In genomic region chr6:5143625-5144311, GRCh38 we compare ENCODE assay signal across 8 cellular contexts. TPM values are rescaled to one million over a fixed set of nuclear protein-coding genes. Genes with fewer than 3 reads are reported as not detected.
DNase-seq lines count a peak whose midpoint lies in the region; ATAC-seq, FAIRE-seq and TF ChIP-seq lines count a peak whose summit lies in the region.

No MANE protein-coding gene starts in this region.

- H3K9ac ChIP-seq in keratinocyte (ENCODE audit: control insufficient read depth, extremely low read depth, insufficient read depth, low read length), result no peak overlapping the region

- H3K9me3 ChIP-seq in HEK293 (ENCODE audit: control insufficient read depth, insufficient read depth, low read depth, low read length) (no peaks in the 10 kb centered on the region), WERI-Rb-1 (ENCODE audit: severe bottlenecking) (no peaks in the 10 kb centered on the region), keratinocyte (ENCODE audit: control insufficient read depth, low read depth, low read length) (no peaks in the 10 kb centered on the region)

- H3K27ac ChIP-seq in HEK293 (ENCODE audit: extremely low read depth, low read depth, low read length) (no peak overlapping the region), WERI-Rb-1 (peak overlapping the region; percentile 19; the same call in 1 of the 2 replicates), keratinocyte (ENCODE audit: control insufficient read depth, insufficient read depth, low read length) (no peak overlapping the region)

- dilution Hi-C loops in keratinocyte (cut with MboI; ENCODE audit: extremely low pct_ligation_motif_present, low sequenced_read_pairs), result no loop called here

- POLR2A ChIA-PET in HEK293 (lab: Yijun Ruan, JAX), result interaction anchor here (0.6 to 1.7 kb wide), 2 partner anchors 76 to 117 kb away, joined by 3 read pairs; partner anchors contain the start of genes FARS2 and LYRM4

- no peaks in the 10 kb centered on the region for H3K79me2 ChIP-seq in keratinocyte (ENCODE audit: control insufficient read depth, insufficient read depth, low read length)

- peaks cover 4% of the 10 kb centered on the region; the same call in 1 of the 2 replicates for H3K4me1 ChIP-seq in HEK293 (ENCODE audit: control insufficient read depth, insufficient read depth, low read length)
- no peaks in the 10 kb centered on the region for H3K4me1 ChIP-seq in keratinocyte (ENCODE audit: control insufficient read depth, extremely low read depth, insufficient read depth, low read length)

- no peak overlapping the region for H3K4me2 ChIP-seq in keratinocyte (ENCODE audit: control insufficient read depth, extremely low read depth, insufficient read depth, low read depth, low read length)

- ATAC-seq in GM18873 (IDR thresholded peaks at IDR 0.05; ENCODE audit: low FRiP score, unreplicated experiment), result no peak

- H2AFZ ChIP-seq in keratinocyte (ENCODE audit: control insufficient read depth, low read length), result no peak overlapping the region

- peak; percentile 53 for FAIRE-seq in keratinocyte (lab: Jason Lieb, UNC)

- H3K27me3 ChIP-seq in WERI-Rb-1 (ENCODE audit: insufficient read depth, low read depth, severe bottlenecking) (no peaks in the 10 kb centered on the region), keratinocyte (ENCODE audit: control insufficient read depth, extremely low read depth, insufficient read depth, low read length) (no peaks in the 10 kb centered on the region)

- H4K20me1 ChIP-seq in keratinocyte (ENCODE audit: control insufficient read depth, extremely low read depth, insufficient read depth, low read length), result no peaks in the 10 kb centered on the region

- no peaks in the 10 kb centered on the region for H3K36me3 ChIP-seq in HEK293 (ENCODE audit: control insufficient read depth in 2 of 2, insufficient read depth in 1 of 2, low read length in 2 of 2)
- peaks cover 8% of the 10 kb centered on the region for H3K36me3 ChIP-seq in WERI-Rb-1
- peaks cover 0 to 4% of the 10 kb centered on the region in 2 experiments for H3K36me3 ChIP-seq in keratinocyte (ENCODE audit: control insufficient read depth in 2 of 2, extremely low read depth in 1 of 2, insufficient read depth in 2 of 2, low read length in 2 of 2)

- no peak overlapping the region for H3K4me3 ChIP-seq in HEK293 (ENCODE audit: low read depth, low read length)
- no peak overlapping the region for H3K4me3 ChIP-seq in WERI-Rb-1 (ENCODE audit: low read depth, low read length)
- H3K4me3 ChIP-seq in keratinocyte (ENCODE audit: control insufficient read depth in 2 of 3, extremely low read depth in 1 of 3, insufficient read depth in 2 of 3, low read depth in 1 of 3, low read length in 3 of 3), result no peak overlapping the region

- peak; percentile 66 for TF ChIP-seq CTCF in HEK293 (tag by site-specific recombination; IDR thresholded peaks at IDR 0.05)
- peak; percentile 93 for TF ChIP-seq CTCF in WERI-Rb-1 (IDR thresholded peaks at IDR 0.05; ENCODE audit: low read depth, low read length)
- peak; percentile 81 to 91 (median 88) for TF ChIP-seq CTCF in keratinocyte (optimal IDR thresholded peaks at IDR 0.05 in 1 of 3, IDR thresholded peaks at IDR 0.05 in 1 of 3, conservative IDR thresholded peaks at IDR 0.05 in 1 of 3; ENCODE audit: extremely low read depth in 1 of 3, insufficient read depth in 2 of 3, low read length in 3 of 3)

- in situ Hi-C loops in Caki2 (cut with HindIII; ENCODE audit: low pct_unique_long_range_greater_than_20kb, low sequenced_read_pairs), result no loop called here
- in situ Hi-C loops in T47D (cut with HindIII; ENCODE audit: low pct_unique_long_range_greater_than_20kb, low sequenced_read_pairs), result no loop called here

- DNase-seq in Caki2 (ENCODE audit: low read depth) (peak; percentile 67), NCI-H2227 (lab: John Stamatoyannopoulos, UW; ENCODE audit: unreplicated experiment) (peak; percentile 88), WERI-Rb-1 (peak; percentile 89), T47D (ENCODE audit: low read depth in 1 of 2, low spot score in 1 of 2) (peak; percentile 55 to 83), keratinocyte (ENCODE audit: low read depth, low spot score) (peak; percentile 32)
- peak; percentile 60 to 71 for DNase-seq in stimulated activated CD4-positive, alpha-beta T cell treated with anti-CD3 and anti-CD28 coated beads, Interleukin-1b, Interleukin-23, amount 100 ng/mL, for 1 hour (ENCODE audit: low read depth in 2 of 2)

- CTCF ChIA-PET in HEK293 (lab: Yijun Ruan, JAX), result interaction anchor here (0.6 to 4.9 kb wide), 69 partner anchors 8 to 1647 kb away, joined by 3 to 57 read pairs (median 4); partner anchors contain the start of genes FARS2, LYRM4 and PPP1R3G

- H3K9me1 ChIP-seq in keratinocyte (ENCODE audit: control insufficient read depth, extremely low read depth, insufficient read depth, low read length), result no peaks in the 10 kb centered on the region

TF ChIP-seq in HEK293, 187 proteins besides CTCF, POLR2A, EP300 and RAD21:
- peak; percentile 98 for TF ChIP-seq ZNF654 (tag by site-specific recombination; IDR thresholded peaks at IDR 0.05; ENCODE audit: low read depth)
- TF ChIP-seq ZNF660 (tag by site-specific recombination; IDR thresholded peaks at IDR 0.05), result peak; percentile 49; the same call in 1 of the 2 replicates
- TF ChIP-seq ZNF366 (tag by site-specific recombination; conservative IDR thresholded peaks at IDR 0.05), result no peak
- no peak for TF ChIP-seq ZNF10 (tag by site-specific recombination; IDR thresholded peaks at IDR 0.05)
- no peak for TF ChIP-seq ZNF37A (tag by site-specific recombination; IDR thresholded peaks at IDR 0.05)
- no peak for TF ChIP-seq ZNF776 (tag by site-specific recombination; IDR thresholded peaks at IDR 0.05; ENCODE audit: borderline replicate concordance)
- TF ChIP-seq BCL6B (tag by site-specific recombination; IDR thresholded peaks at IDR 0.05), result no peak
- no peak for TF ChIP-seq ZNF239 (tag by site-specific recombination; IDR thresholded peaks at IDR 0.05)
- TF ChIP-seq ZNF423 (tag by site-specific recombination; IDR thresholded peaks at IDR 0.05), result no peak
- TF ChIP-seq ZNF626 (tag by site-specific recombination; IDR thresholded peaks at IDR 0.05), result no peak
- TF ChIP-seq ZNF792 (tag by site-specific recombination; IDR thresholded peaks at IDR 0.05), result no peak
- TF ChIP-seq ZNF561 (tag by site-specific recombination; IDR thresholded peaks at IDR 0.05; ENCODE audit: borderline replicate concordance), result no peak
- TF ChIP-seq EGR2 (tag by site-specific recombination; IDR thresholded peaks at IDR 0.05; ENCODE audit: low read depth), result no peak
- TF ChIP-seq ZNF549 (tag by site-specific recombination; IDR thresholded peaks at IDR 0.05), result no peak

RNA-seq across cellular contexts. Expression of gene PPP1R3G, which starts 58.6 kb away (rescaled TPM):
- 0.14 and 0.26 TPM in 2 replicates for total RNA-seq in Caki2 (2014; rRNA removed; shearing (Covaris generic); ENCODE audit: low replicate concordance)
- 0.01 to 0.06 TPM (median 0.02 TPM) in 3 replicates for polyA plus RNA-seq in keratinocyte
- 0.05 TPM for polyA plus RNA-seq in keratinocyte (2011; ENCODE audit: low read depth)
- 0.02 and 0.03 TPM in 2 replicates for polyA plus RNA-seq in keratinocyte (2011; cell fraction: cytosol; rRNA removed)
- 0.06 and 0.07 TPM in 2 replicates for polyA plus RNA-seq in keratinocyte (2011; cell fraction: nucleus; rRNA removed)
- polyA plus RNA-seq in keratinocyte (2012; ENCODE audit: low replicate concordance), result 0.06 and 0.11 TPM in 2 replicates
- 0.03 TPM in 2 of 3 replicates, not detected in the other for polyA minus RNA-seq in keratinocyte
- polyA minus RNA-seq in keratinocyte (2011; cell fraction: cytosol; rRNA and poly(A)+ RNA removed), result not detected
- polyA minus RNA-seq in keratinocyte (2011; cell fraction: nucleus; rRNA and poly(A)+ RNA removed), result 0.11 TPM in 1 of 2 replicates, not detected in the other

Comparison
In these comparisons a context has a peak if more than half of its experiments do, and no peak if none do; other contexts are left out.
1. DNase-seq: peak in every context shown above with its lines; median percentile 89 in WERI-Rb-1; 88 in NCI-H2227; 69 in T47D; 67 in Caki2; 66 in stimulated activated CD4-positive, alpha-beta T cell treated with anti-CD3 and anti-CD28 coated beads, Interleukin-1b, Interleukin-23, amount 100 ng/mL, for 1 hour; 32 in keratinocyte.